Comparison of ENCODE assay signal across 17 cellular contexts in genomic region chr13:71303144-71303543, GRCh38.
DNase-seq lines count a peak whose midpoint lies in the region; TF ChIP-seq lines count a peak whose summit lies in the region.
"Had no signal": no experiment of that assay in that cellular context is flagged by ENCODE, and none has a peak within 500 bp of the region (broad histone marks: within the 10 kb centered on the region; RNA-seq: fewer than 3 reads in every experiment).

No MANE protein-coding gene starts in this region.

- in situ Hi-C loops in G401 (cut with HindIII; ENCODE audit: low sequenced_read_pairs) = no loop called here

- no peaks in the 10 kb centered on the region for H3K4me1 ChIP-seq in PC-9 (replicated peaks; ENCODE audit: insufficient read depth)
- H3K4me1 ChIP-seq: body of pancreas had no signal

- H3K36me3 ChIP-seq in PC-9 (ENCODE audit: low read depth) = no peaks in the 10 kb centered on the region

- no peaks in the 10 kb centered on the region for H4K20me1 ChIP-seq in PC-9 (ENCODE audit: insufficient read depth)

- H2AFZ ChIP-seq in PC-9 = no peak overlapping the region

- BruUV-seq in PC-9 (replicated peaks; lab: Mats Ljungman, UMichigan) = no TSS peak

- H3F3A ChIP-seq in PC-9 (ENCODE audit: insufficient read depth, low read depth) = no peaks in the 10 kb centered on the region

- no peaks in the 10 kb centered on the region for H3K27me3 ChIP-seq in PC-9 (ENCODE audit: insufficient read depth, low read depth)
- H3K27me3 ChIP-seq: body of pancreas had no signal

- no peak overlapping the region for H3K4me2 ChIP-seq in PC-9
- H3K4me2 ChIP-seq: KMS-11 had no signal

- POLR2A ChIA-PET in PC-9 (lab: Charles Lee; ENCODE audit: unreplicated experiment) = no interaction called here

- intact Hi-C loops in PC-9 (cut with micrococcal nuclease; ENCODE audit: unreplicated experiment) = loop anchor here (10.0 kb wide), 2 partner anchors 572 to 1262 kb away; no protein-coding TSS in a partner anchor

- H3K4me3 ChIP-seq in PC-9 (no peak overlapping the region), fibroblast of villous mesenchyme (ENCODE audit: low read depth, low read length) (no peak overlapping the region)
- H3K4me3 ChIP-seq: body of pancreas had no signal

- CTCF ChIA-PET in PC-9 (lab: Charles Lee) = interaction anchor here (0.6 kb wide), 1 partner anchor 1125 kb away, joined by 3 read pairs; no protein-coding TSS in a partner anchor

- no peak overlapping the region for H3K27ac ChIP-seq in PC-9
- H3K27ac ChIP-seq: body of pancreas, KMS-11 had no signal

- H3K79me2 ChIP-seq in PC-9 (ENCODE audit: low read depth) = no peaks in the 10 kb centered on the region

- DNase-seq in NCI-H1417 (lab: John Stamatoyannopoulos, UW) (peak in 2 of 3 experiments; percentile 23 to 72), NCI-H1417 treated with DMSO at 0.1 percent for 48 hours (lab: John Stamatoyannopoulos, UW) (no peak), DMS153 treated with DMSO at 0.1 percent for 48 hours (lab: John Stamatoyannopoulos, UW; ENCODE audit: unreplicated experiment) (peak; percentile 11), PC-9 (no peak), fibroblast of villous mesenchyme (ENCODE audit: low read depth) (peak; percentile 23), NOMO-1 treated with dmso at 0.1 percent for 144 hours (lab: John Stamatoyannopoulos, UW; ENCODE audit: unreplicated experiment) (no peak), G401 (ENCODE audit: low spot score) (no peak), NCI-H1694 (lab: John Stamatoyannopoulos, UW) (no peak)
- DNase-seq: activated CD4-positive, alpha-beta T cell treated with anti-CD3 and anti-CD28 coated beads, Interleukin-2, amount 50 U/mL, for 1 hour; activated naive CD4-positive, alpha-beta T cell treated with anti-CD3 and anti-CD28 coated beads, Interleukin-2, amount 10 ng/mL, durations not matched to agents 7 days and 5 days; activated T-cell treated with anti-CD3 and anti-CD28 coated beads for 4 hours; body of pancreas; CD8-positive, alpha-beta T cell; left ventricle myocardium superior; NCI-H2029; stimulated activated naive CD8-positive, alpha-beta T cell treated with anti-CD3 and anti-CD28 coated beads, Interleukin-15, Interleukin-2, amounts not matched to agents 100 U/mL and 50 U/mL, for 24 hours had no signal

- TF ChIP-seq CTCF in PC-9 (conservative IDR thresholded peaks at IDR 0.05) (0 out of 2 replicates have a peak, but pooled peaks have one; percentile 24), fibroblast of villous mesenchyme (IDR thresholded peaks at IDR 0.05; ENCODE audit: insufficient read depth, low read depth, low read length) (peak; percentile 46)

- no peaks in the 10 kb centered on the region for H3K9me3 ChIP-seq in PC-9 (ENCODE audit: insufficient read depth, low read depth)
- H3K9me3 ChIP-seq: body of pancreas had no signal

- no peaks in the 10 kb centered on the region for H3K9me2 ChIP-seq in PC-9 (ENCODE audit: insufficient read depth)

Comparison
In these comparisons a context has a peak if more than half of its experiments do, and no peak if none do; other contexts are left out.
1. DNase-seq: peak in NCI-H1417 (2 of 3), DMS153 treated with DMSO at 0.1 percent for 48 hours (single experiment) and fibroblast of villous mesenchyme (single experiment); none in NCI-H1417 treated with DMSO at 0.1 percent for 48 hours (single experiment), PC-9 (0 of 2), NOMO-1 treated with dmso at 0.1 percent for 144 hours (single experiment), G401 (single experiment) and NCI-H1694 (single experiment).